23 cellular contexts compared by ENCODE assay signal in genomic region chr11:134538793-134539192, GRCh38.
DNase-seq lines count a peak whose midpoint lies in the region; ATAC-seq and TF ChIP-seq lines count a peak whose summit lies in the region.
"Had no signal": no experiment of that assay in that cellular context is flagged by ENCODE, and none has a peak within 500 bp of the region (broad histone marks: within the 10 kb centered on the region; RNA-seq: fewer than 3 reads in every experiment).

No MANE protein-coding gene starts in this region.

- H3K4me2 ChIP-seq in neuronal stem cell (ENCODE audit: insufficient read depth, low read length, poor library complexity, severe bottlenecking): no peak overlapping the region
- H3K4me2 ChIP-seq in osteoblast (ENCODE audit: insufficient read depth, low read length): no peak overlapping the region

- CTCF ChIA-PET in activated CD4-positive, alpha-beta memory T cell treated with anti-CD3 and anti-CD28 coated beads, Interleukin-2, amount 10 ng/mL, durations not matched to agents 7 days and 5 days (lab: Charles Lee): no interaction called here
- CTCF ChIA-PET in activated CD4-positive, alpha-beta memory T cell treated with anti-CD3 and anti-CD28 coated beads for 36 hours (lab: Charles Lee): no interaction called here

- H3K4me1 Mint-ChIP-seq in activated CD4-positive, alpha-beta memory T cell treated with anti-CD3 and anti-CD28 coated beads, Interleukin-2, amount 10 ng/mL, durations not matched to agents 7 days and 5 days: peaks cover 2% of the 10 kb centered on the region
- H3K4me1 Mint-ChIP-seq in activated CD4-positive, alpha-beta memory T cell treated with anti-CD3 and anti-CD28 coated beads for 36 hours (ENCODE audit: low read depth): no peaks in the 10 kb centered on the region

- H3K27me3 Mint-ChIP-seq in activated CD4-positive, alpha-beta memory T cell treated with anti-CD3 and anti-CD28 coated beads, Interleukin-2, amount 10 ng/mL, durations not matched to agents 7 days and 5 days: peaks cover 26% of the 10 kb centered on the region
- peaks cover 11% of the 10 kb centered on the region for H3K27me3 Mint-ChIP-seq in activated CD4-positive, alpha-beta memory T cell treated with anti-CD3 and anti-CD28 coated beads for 36 hours

- no peak overlapping the region for H3K9ac ChIP-seq in neuronal stem cell (ENCODE audit: low read depth, low read length, poor library complexity)

- no peak overlapping the region for H2AK5ac ChIP-seq in neuronal stem cell (ENCODE audit: low read depth, low read length)

- H2BK120ac ChIP-seq in neuronal stem cell (ENCODE audit: low read depth, low read length): no peak overlapping the region

- no peak overlapping the region for H4K8ac ChIP-seq in neuronal stem cell (ENCODE audit: low read depth, low read length)

- peak overlapping the region; percentile 90 for H3K18ac ChIP-seq in neuronal stem cell (ENCODE audit: low read length)

- H3K4me3 ChIP-seq in neuronal stem cell (ENCODE audit: low read length in 2 of 2) (no peak overlapping the region), osteoblast (ENCODE audit: insufficient read depth, low read length) (no peak overlapping the region)

- H3K79me2 ChIP-seq in osteoblast (ENCODE audit: insufficient read depth, low read length): no peaks in the 10 kb centered on the region

- no peaks in the 10 kb centered on the region for H3K36me3 Mint-ChIP-seq in activated CD4-positive, alpha-beta memory T cell treated with anti-CD3 and anti-CD28 coated beads, Interleukin-2, amount 10 ng/mL, durations not matched to agents 7 days and 5 days (ENCODE audit: low read depth)
- no peaks in the 10 kb centered on the region for H3K36me3 Mint-ChIP-seq in activated CD4-positive, alpha-beta memory T cell treated with anti-CD3 and anti-CD28 coated beads for 36 hours
- H3K36me3 Mint-ChIP-seq: CD8-positive, alpha-beta memory T cell had no signal

- no CpG with 5 or more reads among the region's 13 CpGs for WGBS in neuronal stem cell (ENCODE audit: extremely low coverage in 2 of 2, insufficient read length in 2 of 2, insufficient replicate concordance in 1 of 2), 2 donors

- H2AFZ ChIP-seq in neuronal stem cell (ENCODE audit: low read length) (peak overlapping the region; percentile 33), osteoblast (ENCODE audit: low read length) (no peak overlapping the region)

- no peak overlapping the region for H3K4ac ChIP-seq in neuronal stem cell (ENCODE audit: low read length)

- H3K27ac Mint-ChIP-seq in activated CD4-positive, alpha-beta memory T cell treated with anti-CD3 and anti-CD28 coated beads, Interleukin-2, amount 10 ng/mL, durations not matched to agents 7 days and 5 days: no peak overlapping the region
- no peak overlapping the region for H3K27ac Mint-ChIP-seq in activated CD4-positive, alpha-beta memory T cell treated with anti-CD3 and anti-CD28 coated beads for 36 hours
- H3K27ac Mint-ChIP-seq: H9, HFFc6 had no signal

- H3K4me1 ChIP-seq in neuronal stem cell (ENCODE audit: control insufficient read depth in 2 of 2, insufficient read depth in 1 of 2, low read depth in 1 of 2, low read length in 2 of 2): peaks cover 0 to 13% of the 10 kb centered on the region in 2 donors
- no peaks in the 10 kb centered on the region for H3K4me1 ChIP-seq in osteoblast (ENCODE audit: insufficient read depth, low read length)

- H3K27ac ChIP-seq in neuronal stem cell (replicated peaks; ENCODE audit: low read length) (no peak overlapping the region), osteoblast (ENCODE audit: low read depth, low read length) (no peak overlapping the region)
- H3K27ac ChIP-seq: C4-2B had no signal

- ATAC-seq in Right ventricle myocardium inferior (no peak), omental fat pad (ENCODE audit: low FRiP score) (no peak)

- H4K20me1 ChIP-seq in osteoblast (ENCODE audit: insufficient read depth, low read length): no peaks in the 10 kb centered on the region

- peak; percentile 8 for DNase-seq in activated CD4-positive, alpha-beta memory T cell treated with anti-CD3 and anti-CD28 coated beads, Interleukin-2, amount 10 ng/mL, durations not matched to agents 7 days and 5 days
- DNase-seq in activated CD4-positive, alpha-beta memory T cell treated with anti-CD3 and anti-CD28 coated beads for 36 hours: no peak
- DNase-seq in cardiac septum (ENCODE audit: low spot score) (peak; percentile 44), Right ventricle myocardium inferior (ENCODE audit: missing footprints) (no peak), neuronal stem cell (ENCODE audit: low spot score) (no peak), omental fat pad (ENCODE audit: low spot score) (no peak), LoVo (ENCODE audit: low spot score) (no peak), osteoblast (ENCODE audit: insufficient read length, low spot score, missing footprints) (no peak)
- DNase-seq: 8988T; AML-193; Calu3; CD8-positive, alpha-beta memory T cell; DMS153; HFFc6; NCI-H1105; NCI-H2081 treated with DMSO at 0.1 percent for 48 hours; NCI-H2171 treated with DMSO at 0.1 percent for 48 hours; NCI-H446 treated with DMSO at 0.1 percent for 48 hours; NCI-H526 treated with DMSO at 0.1 percent for 48 hours; OCI-M1; Right ventricle myocardium superior had no signal

- H2BK12ac ChIP-seq in neuronal stem cell (ENCODE audit: low read length): no peak overlapping the region

- H3K9me3 ChIP-seq in neuronal stem cell (replicated peaks in 1 of 2; ENCODE audit: control insufficient read depth in 2 of 2, insufficient read depth in 1 of 2, low read depth in 1 of 2, low read length in 2 of 2) (no peaks in the 10 kb centered on the region), osteoblast (ENCODE audit: low read depth, low read length) (peaks cover 2% of the 10 kb centered on the region)

- no peaks in the 10 kb centered on the region for H3K79me1 ChIP-seq in neuronal stem cell (ENCODE audit: low read depth, low read length)

- H3K27me3 ChIP-seq in neuronal stem cell (ENCODE audit: control insufficient read depth in 3 of 3, insufficient read depth in 3 of 3, low read depth in 1 of 3, low read length in 3 of 3) (peaks cover 0 to 15% (median 0%) of the 10 kb centered on the region in 3 experiments), osteoblast (ENCODE audit: insufficient read depth, low read length) (no peaks in the 10 kb centered on the region)

- no peak for TF ChIP-seq CTCF in omental fat pad (IDR thresholded peaks at IDR 0.05)
- no peak for TF ChIP-seq CTCF in osteoblast (IDR thresholded peaks at IDR 0.05; ENCODE audit: extremely low read depth, low read depth, low read length)

- no peaks in the 10 kb centered on the region for H3K9me3 Mint-ChIP-seq in activated CD4-positive, alpha-beta memory T cell treated with anti-CD3 and anti-CD28 coated beads, Interleukin-2, amount 10 ng/mL, durations not matched to agents 7 days and 5 days
- no peaks in the 10 kb centered on the region for H3K9me3 Mint-ChIP-seq in activated CD4-positive, alpha-beta memory T cell treated with anti-CD3 and anti-CD28 coated beads for 36 hours
- H3K9me3 Mint-ChIP-seq: CD8-positive, alpha-beta memory T cell had no signal

- H4K91ac ChIP-seq in neuronal stem cell (ENCODE audit: low read depth, low read length, poor library complexity): no peak overlapping the region

- POLR2A ChIA-PET in activated CD4-positive, alpha-beta memory T cell treated with anti-CD3 and anti-CD28 coated beads, Interleukin-2, amount 10 ng/mL, durations not matched to agents 7 days and 5 days (lab: Charles Lee): no interaction called here
- POLR2A ChIA-PET in activated CD4-positive, alpha-beta memory T cell treated with anti-CD3 and anti-CD28 coated beads for 36 hours (lab: Charles Lee): no interaction called here

- H3K4me3 Mint-ChIP-seq in activated CD4-positive, alpha-beta memory T cell treated with anti-CD3 and anti-CD28 coated beads, Interleukin-2, amount 10 ng/mL, durations not matched to agents 7 days and 5 days: no peak overlapping the region
- no peak overlapping the region for H3K4me3 Mint-ChIP-seq in activated CD4-positive, alpha-beta memory T cell treated with anti-CD3 and anti-CD28 coated beads for 36 hours
- H3K4me3 Mint-ChIP-seq: CD8-positive, alpha-beta memory T cell; H9; HFFc6 had no signal

- H3K23ac ChIP-seq in neuronal stem cell (ENCODE audit: low read depth, low read length, poor library complexity): peak overlapping the region; percentile 37

- no peak overlapping the region for H3K14ac ChIP-seq in neuronal stem cell (ENCODE audit: low read length)

- peak overlapping the region; percentile 77 for H2BK15ac ChIP-seq in neuronal stem cell (ENCODE audit: low read length)

- no peaks in the 10 kb centered on the region for H3K36me3 ChIP-seq in neuronal stem cell (replicated peaks in 1 of 2; ENCODE audit: control insufficient read depth in 2 of 2, insufficient read depth in 2 of 2, low read length in 2 of 2)
- H3K36me3 ChIP-seq in osteoblast (ENCODE audit: insufficient read depth, low read length): no peaks in the 10 kb centered on the region

- H2BK5ac ChIP-seq in neuronal stem cell (ENCODE audit: low read length): no peak overlapping the region

- intact Hi-C loops in activated CD4-positive, alpha-beta memory T cell treated with anti-CD3 and anti-CD28 coated beads for 36 hours (cut with micrococcal nuclease): no loop called here
- intact Hi-C loops in cardiac septum (cut with DNase I): no loop called here
- intact Hi-C loops in Right ventricle myocardium inferior (cut with DNase I): no loop called here

Comparison
In these comparisons a context has a peak if more than half of its experiments do, and no peak if none do; other contexts are left out.
1. DNase-seq: peak in activated CD4-positive, alpha-beta memory T cell treated with anti-CD3 and anti-CD28 coated beads, Interleukin-2, amount 10 ng/mL, durations not matched to agents 7 days and 5 days (single experiment) and cardiac septum (single experiment); none in activated CD4-positive, alpha-beta memory T cell treated with anti-CD3 and anti-CD28 coated beads for 36 hours (single experiment), Right ventricle myocardium inferior (single experiment), neuronal stem cell (single experiment), omental fat pad (single experiment), LoVo (single experiment) and osteoblast (single experiment).